Comparison of ENCODE assay signal across 2 cellular contexts in the genomic region with DNA sequence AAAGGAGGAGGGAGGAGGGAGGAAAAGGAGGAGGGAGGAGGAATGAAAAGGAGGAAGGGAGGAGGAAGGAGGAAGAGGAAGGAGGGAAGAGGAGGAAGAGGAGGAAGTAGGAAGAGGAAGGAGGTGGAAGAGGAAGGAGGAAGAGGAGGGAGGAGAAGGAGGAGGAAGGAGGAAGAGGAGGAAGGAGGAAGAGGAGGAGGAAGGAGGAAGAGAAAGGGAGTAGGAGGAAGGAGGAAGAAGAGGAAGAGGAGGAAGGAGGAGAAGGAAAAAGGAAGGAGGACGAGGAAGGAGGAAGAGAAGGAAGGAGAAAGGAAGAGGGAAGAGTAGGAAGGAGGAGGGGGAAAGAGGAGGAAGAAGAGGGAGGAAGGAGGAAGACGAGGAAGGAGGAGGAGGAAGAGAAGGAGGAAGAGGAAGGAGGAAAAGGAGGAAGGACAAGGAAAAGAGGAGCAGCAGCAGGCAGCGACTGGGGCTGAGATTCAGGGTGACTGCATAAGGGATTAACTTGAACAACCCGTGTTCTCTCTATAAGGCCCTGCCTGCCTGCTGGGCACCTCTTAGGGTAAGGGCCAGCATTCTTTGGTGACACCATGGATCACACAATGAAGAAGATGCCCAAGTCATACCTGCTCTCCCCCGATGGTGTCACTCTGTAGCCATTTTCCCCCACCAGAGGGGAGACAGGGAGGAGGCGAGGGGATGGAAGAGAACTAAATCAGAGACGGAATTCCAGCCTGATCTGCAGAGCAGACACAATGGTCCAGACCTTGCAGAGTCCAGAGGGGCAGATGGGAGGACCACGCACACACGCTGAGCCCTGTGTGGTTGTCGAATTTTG.
TF ChIP-seq lines count a peak whose summit lies in the region.

No MANE protein-coding gene starts in this region.

TF ChIP-seq in A549, 52 proteins besides CTCF, POLR2A, EP300 and RAD21:
- TF ChIP-seq TP53 (CRISPR knock-in tag; IDR thresholded peaks at IDR 0.05) (no peak), NPAS2 (CRISPR knock-in tag; IDR thresholded peaks at IDR 0.05; ENCODE audit: borderline replicate concordance) (no peak), USF2 (IDR thresholded peaks at IDR 0.05) (no peak), KDM5A (IDR thresholded peaks at IDR 0.05) (no peak), BCL3 (IDR thresholded peaks at IDR 0.05) (no peak), CBX8 (IDR thresholded peaks at IDR 0.05) (no peak), PHF8 (IDR thresholded peaks at IDR 0.05; ENCODE audit: borderline replicate concordance, low read depth) (no peak), MYC (IDR thresholded peaks at IDR 0.05; ENCODE audit: borderline replicate concordance, low read length) (no peak), JUN (IDR thresholded peaks at IDR 0.05) (no peak), RCOR1 (IDR thresholded peaks at IDR 0.05; ENCODE audit: low read depth, low read length) (no peak), CEBPB (IDR thresholded peaks at IDR 0.05) (no peak), HOXB13 (CRISPR knock-in tag; IDR thresholded peaks at IDR 0.05; ENCODE audit: low read depth) (no peak), TFCP2L1 (CRISPR knock-in tag; IDR thresholded peaks at IDR 0.05) (no peak), E2F6 (IDR thresholded peaks at IDR 0.05; ENCODE audit: borderline replicate concordance, low read depth) (no peak), MAX (IDR thresholded peaks at IDR 0.05) (no peak), RFX5 (IDR thresholded peaks at IDR 0.05) (no peak), HOXA7 (CRISPR knock-in tag; IDR thresholded peaks at IDR 0.05) (no peak), CBX2 (IDR thresholded peaks at IDR 0.05; ENCODE audit: borderline replicate concordance, low read depth) (no peak)
- TF ChIP-seq, protein P1, sequence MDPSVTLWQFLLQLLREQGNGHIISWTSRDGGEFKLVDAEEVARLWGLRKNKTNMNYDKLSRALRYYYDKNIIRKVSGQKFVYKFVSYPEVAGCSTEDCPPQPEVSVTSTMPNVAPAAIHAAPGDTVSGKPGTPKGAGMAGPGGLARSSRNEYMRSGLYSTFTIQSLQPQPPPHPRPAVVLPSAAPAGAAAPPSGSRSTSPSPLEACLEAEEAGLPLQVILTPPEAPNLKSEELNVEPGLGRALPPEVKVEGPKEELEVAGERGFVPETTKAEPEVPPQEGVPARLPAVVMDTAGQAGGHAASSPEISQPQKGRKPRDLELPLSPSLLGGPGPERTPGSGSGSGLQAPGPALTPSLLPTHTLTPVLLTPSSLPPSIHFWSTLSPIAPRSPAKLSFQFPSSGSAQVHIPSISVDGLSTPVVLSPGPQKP (IDR thresholded peaks at IDR 0.05; ENCODE audit: low read depth, low read length) = no peak

TF ChIP-seq in IMR-90, 13 proteins besides CTCF, POLR2A, EP300 and RAD21:
- TF ChIP-seq CEBPB (IDR thresholded peaks at IDR 0.05; ENCODE audit: low read depth, low read length) (no peak), USF2 (IDR thresholded peaks at IDR 0.05; ENCODE audit: low read depth, low read length) (no peak), MAZ (IDR thresholded peaks at IDR 0.05; ENCODE audit: borderline replicate concordance, low read depth, low read length) (no peak), CHD1 (IDR thresholded peaks at IDR 0.05; ENCODE audit: low read depth, low read length) (no peak), SMC3 (IDR thresholded peaks at IDR 0.05; ENCODE audit: low read depth, low read length) (no peak)
- TF ChIP-seq, protein P1 (IDR thresholded peaks at IDR 0.05; ENCODE audit: borderline replicate concordance, low read depth, low read length) = no peak
